Comparison of ENCODE assay signal across 10 cellular contexts in the genomic region with DNA sequence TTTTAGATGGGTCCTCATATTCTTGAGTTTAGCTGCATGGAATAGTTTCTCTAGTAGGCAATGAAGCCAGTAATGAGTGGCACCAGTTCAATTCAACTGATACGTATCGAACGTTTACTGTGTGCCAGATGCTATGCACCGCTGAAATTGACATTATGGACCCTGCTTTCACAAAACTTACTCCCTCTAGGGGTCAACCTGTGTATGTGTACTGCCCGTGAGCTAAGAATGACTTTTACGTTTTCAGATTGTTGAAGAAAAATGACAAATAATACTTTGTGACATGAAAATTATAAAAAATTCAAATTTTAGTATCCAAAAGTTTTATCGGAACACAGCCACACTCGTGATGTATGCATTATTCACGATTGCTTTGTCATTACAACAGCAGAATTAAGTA.
DNase-seq lines count a peak whose midpoint lies in the region; ATAC-seq, FAIRE-seq and TF ChIP-seq lines count a peak whose summit lies in the region.
"Had no signal": no experiment of that assay in that cellular context is flagged by ENCODE, and none has a peak within 500 bp of the region (broad histone marks: within the 10 kb centered on the region; RNA-seq: fewer than 3 reads in every experiment).

No MANE protein-coding gene starts in this region.

- no TSS peak for BruUV-seq in K562 (replicated peaks; lab: Mats Ljungman, UMichigan)

- TF ChIP-seq CTCF in DND-41 (IDR thresholded peaks at IDR 0.05; ENCODE audit: borderline replicate concordance, extremely low read depth, low read length, poor library complexity, severe bottlenecking) = peak; percentile 63
- TF ChIP-seq CTCF in K562 (IDR thresholded peaks at IDR 0.05 in 2 of 3, conservative IDR thresholded peaks at IDR 0.05 in 1 of 3; ENCODE audit: insufficient read depth in 2 of 3, low read depth in 1 of 3, low read length in 3 of 3) = peak; percentile 39 to 55 (median 46); a peak in 4 of 6 replicates
- TF ChIP-seq CTCF in kidney (IDR thresholded peaks at IDR 0.05; ENCODE audit: borderline replicate concordance, extremely low read depth, insufficient read depth) = no peak

- TF ChIP-seq EP300 in Ishikawa (IDR thresholded peaks at IDR 0.05; ENCODE audit: borderline replicate concordance) (no peak), K562 (IDR thresholded peaks at IDR 0.05; ENCODE audit: low read length) (no peak)

- WGBS in K562 (ENCODE audit: insufficient coverage, low coverage, missing lambda C conversion rate) = 48% methylated on average over 9 of the region's 9 CpGs
- WGBS in mesendoderm (ENCODE audit: extremely low coverage, insufficient coverage, low lambda C conversion rate) = no CpG with 5 or more reads among the region's 9 CpGs

- TF ChIP-seq RAD21 in Ishikawa (IDR thresholded peaks at IDR 0.05; ENCODE audit: low read depth) = peak; percentile 19; the same call in 1 of the 2 replicates
- no peak for TF ChIP-seq RAD21 in K562 (CRISPR knock-in tag; conservative IDR thresholded peaks at IDR 0.05 in 1 of 2, IDR thresholded peaks at IDR 0.05 in 1 of 2)

- H2AFZ ChIP-seq in DND-41 (ENCODE audit: low read depth, low read length) (no peak overlapping the region), K562 (ENCODE audit: low read depth, low read length) (no peak overlapping the region)

- H4K5ac ChIP-seq in mesendoderm (ENCODE audit: low read length) = no peak overlapping the region

- no peaks in the 10 kb centered on the region for H3K9me3 ChIP-seq in DND-41 (ENCODE audit: insufficient read depth, low read length, severe bottlenecking)
- no peaks in the 10 kb centered on the region for H3K9me3 ChIP-seq in K562 (replicated peaks; ENCODE audit: control insufficient read depth, insufficient read depth, low read depth, low read length)
- H3K9me3 ChIP-seq in kidney (ENCODE audit: control insufficient read depth in 1 of 2, low read length in 2 of 2) = no peaks in the 10 kb centered on the region

- H3K27me3 ChIP-seq in DND-41 (ENCODE audit: insufficient read depth, low read length, poor library complexity) (no peaks in the 10 kb centered on the region), K562 (ENCODE audit: control insufficient read depth in 2 of 2, insufficient read depth in 2 of 2, low read length in 2 of 2) (no peaks in the 10 kb centered on the region), mesendoderm (ENCODE audit: insufficient read depth, low read length, poor library complexity) (no peaks in the 10 kb centered on the region)

- DNase-seq in DND-41 = no peak
- DNase-seq in K562 (ENCODE audit: extremely low read depth in 1 of 4, low spot score in 3 of 4) = peak; percentile 20 to 39 (median 30)
- DNase-seq in mesendoderm = peak; percentile 39
- no peak for DNase-seq in NCI-H446 treated with DMSO at 0.1 percent for 48 hours (lab: John Stamatoyannopoulos, UW)
- no peak for DNase-seq in SW 1271 (lab: John Stamatoyannopoulos, UW)
- DNase-seq in kidney = no peak
- DNase-seq: natural killer cell, T-helper 17 cell had no signal

- H2BK5ac ChIP-seq in mesendoderm (ENCODE audit: low read length) = no peak overlapping the region

- H3K23ac ChIP-seq in mesendoderm (ENCODE audit: low read length) = no peak overlapping the region

- peaks cover 4% of the 10 kb centered on the region; the same call in 1 of the 2 replicates for H3K36me3 ChIP-seq in DND-41 (ENCODE audit: insufficient read depth, low read length)
- no peaks in the 10 kb centered on the region for H3K36me3 ChIP-seq in K562 (ENCODE audit: control insufficient read depth, insufficient read depth, low read length)
- no peaks in the 10 kb centered on the region for H3K36me3 ChIP-seq in mesendoderm (ENCODE audit: control insufficient read depth, insufficient read depth, low read length)
- no peaks in the 10 kb centered on the region for H3K36me3 ChIP-seq in kidney (ENCODE audit: control insufficient read depth in 1 of 2, insufficient read depth in 2 of 2, low read length in 2 of 2)

- TF ChIP-seq POLR2A in K562 (conservative IDR thresholded peaks at IDR 0.05) = no peak

- CTCF ChIA-PET in K562 (lab: Yijun Ruan, JAX; ENCODE audit: low intra/inter-chr PET ratio) = no interaction called here

- no peak overlapping the region for H3K56ac ChIP-seq in mesendoderm (ENCODE audit: low read length)

- no peaks in the 10 kb centered on the region for H3K9me1 ChIP-seq in K562 (ENCODE audit: control insufficient read depth, insufficient read depth, low read length)

- POLR2A ChIA-PET in K562 (lab: Yijun Ruan, JAX) = no interaction called here

- H3K79me1 ChIP-seq in mesendoderm (ENCODE audit: low read length) = peaks cover 2% of the 10 kb centered on the region

- H3K9ac ChIP-seq in DND-41 (ENCODE audit: low read depth, low read length) = no peak overlapping the region
- no peak overlapping the region for H3K9ac ChIP-seq in K562 (ENCODE audit: insufficient read depth in 1 of 2, low read depth in 2 of 2, low read length in 2 of 2)
- H3K9ac ChIP-seq in mesendoderm (ENCODE audit: low read length) = no peak overlapping the region
- no peak overlapping the region for H3K9ac ChIP-seq in kidney (ENCODE audit: low read length in 2 of 2)

- in situ Hi-C loops in K562 (cut with MboI) = no loop called here

- H3K4ac ChIP-seq in mesendoderm (ENCODE audit: low read depth, low read length) = no peak overlapping the region

- no peak overlapping the region for H2BK15ac ChIP-seq in mesendoderm (replicated peaks; ENCODE audit: low read depth)

- H4K8ac ChIP-seq in mesendoderm (ENCODE audit: low read depth, low read length) = no peak overlapping the region

- no peak overlapping the region for H2AK5ac ChIP-seq in mesendoderm (ENCODE audit: low read length)

- H4K20me1 ChIP-seq in DND-41 (ENCODE audit: insufficient read depth, low read length) = no peaks in the 10 kb centered on the region
- no peaks in the 10 kb centered on the region for H4K20me1 ChIP-seq in K562 (replicated peaks; ENCODE audit: control insufficient read depth, insufficient read depth, low read length)

- H3K79me2 ChIP-seq in DND-41 (ENCODE audit: insufficient read depth, low read length) (no peaks in the 10 kb centered on the region), K562 (ENCODE audit: control insufficient read depth, insufficient read depth, low read length) (no peaks in the 10 kb centered on the region), mesendoderm (ENCODE audit: control insufficient read depth, insufficient read depth, low read length) (no peaks in the 10 kb centered on the region)

- ATAC-seq in DND-41 (ENCODE audit: insufficient read depth, low read depth) = peak; percentile 53; the same call in 1 of the 3 replicates
- ATAC-seq in K562 = peak; percentile 88
- ATAC-seq in GM21360 (IDR thresholded peaks at IDR 0.05; ENCODE audit: unreplicated experiment) = no peak
- ATAC-seq: natural killer cell, T-helper 17 cell had no signal

- H3K18ac ChIP-seq in mesendoderm (ENCODE audit: low read length) = no peak overlapping the region

- H3K4me3 ChIP-seq in DND-41 (ENCODE audit: low read depth in 1 of 2, low read length in 2 of 2) (no peak overlapping the region), K562 (no peak overlapping the region), mesendoderm (ENCODE audit: low read length) (no peak overlapping the region), kidney (ENCODE audit: low read length in 2 of 2) (no peak overlapping the region)

- no peak overlapping the region for H3K4me2 ChIP-seq in DND-41 (ENCODE audit: insufficient read depth, low read length)
- no peak overlapping the region for H3K4me2 ChIP-seq in K562 (ENCODE audit: insufficient read depth, low read length)
- no peak overlapping the region for H3K4me2 ChIP-seq in mesendoderm (ENCODE audit: low read length)

- intact Hi-C loops in K562 (cut with micrococcal nuclease) (no loop called here), kidney (cut with DNase I) (no loop called here)

- H3K27ac ChIP-seq in DND-41 (ENCODE audit: low read length) (no peak overlapping the region), K562 (ENCODE audit: extremely low read depth, low read depth, low read length) (no peak overlapping the region), mesendoderm (ENCODE audit: low read depth, low read length) (no peak overlapping the region), kidney (ENCODE audit: low read depth in 2 of 2, low read length in 2 of 2) (no peak overlapping the region)

- H2BK120ac ChIP-seq in mesendoderm (ENCODE audit: low read depth, low read length) = no peak overlapping the region

- H3K4me1 ChIP-seq in DND-41 (ENCODE audit: insufficient read depth, low read length) = no peaks in the 10 kb centered on the region
- no peaks in the 10 kb centered on the region for H3K4me1 ChIP-seq in K562 (replicated peaks in 1 of 2; ENCODE audit: control insufficient read depth in 2 of 2, insufficient read depth in 2 of 2, low read length in 2 of 2)
- no peaks in the 10 kb centered on the region for H3K4me1 ChIP-seq in mesendoderm (ENCODE audit: control insufficient read depth, low read depth, low read length)
- no peaks in the 10 kb centered on the region for H3K4me1 ChIP-seq in kidney (ENCODE audit: control insufficient read depth in 1 of 2, insufficient read depth in 1 of 2, low read depth in 1 of 2, low read length in 2 of 2)

- peak; percentile 85 for FAIRE-seq in K562 (lab: Jason Lieb, UNC)
- no peak for FAIRE-seq in kidney (lab: Jason Lieb, UNC)

TF ChIP-seq in Ishikawa, 13 proteins besides CTCF, POLR2A, EP300 and RAD21 (continues in another document):
- no peak for TF ChIP-seq CREB1 (IDR thresholded peaks at IDR 0.05; ENCODE audit: low read depth)
- TF ChIP-seq TEAD4 (IDR thresholded peaks at IDR 0.05) = no peak
- TF ChIP-seq YY1 (IDR thresholded peaks at IDR 0.05; ENCODE audit: low read depth) = no peak
- TF ChIP-seq, protein P1, sequence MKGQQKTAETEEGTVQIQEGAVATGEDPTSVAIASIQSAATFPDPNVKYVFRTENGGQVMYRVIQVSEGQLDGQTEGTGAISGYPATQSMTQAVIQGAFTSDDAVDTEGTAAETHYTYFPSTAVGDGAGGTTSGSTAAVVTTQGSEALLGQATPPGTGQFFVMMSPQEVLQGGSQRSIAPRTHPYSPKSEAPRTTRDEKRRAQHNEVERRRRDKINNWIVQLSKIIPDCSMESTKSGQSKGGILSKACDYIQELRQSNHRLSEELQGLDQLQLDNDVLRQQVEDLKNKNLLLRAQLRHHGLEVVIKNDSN (IDR thresholded peaks at IDR 0.05) = no peak

TF ChIP-seq in K562, 482 proteins besides CTCF, POLR2A, EP300 and RAD21 (continues in another document):
- TF ChIP-seq CREB1 (IDR thresholded peaks at IDR 0.05) (no peak), CREB1 (CRISPR knock-in tag; IDR thresholded peaks at IDR 0.05) (no peak), RBM14 (IDR thresholded peaks at IDR 0.05; ENCODE audit: borderline replicate concordance, insufficient read depth, low read depth, low read length) (no peak)

Comparison
In these comparisons a context has a peak if more than half of its experiments do, and no peak if none do; other contexts are left out.
1. DNase-seq: peak in K562 (4 of 4) and mesendoderm (single experiment); none in DND-41 (single experiment), NCI-H446 treated with DMSO at 0.1 percent for 48 hours (single experiment), SW 1271 (0 of 2) and kidney (single experiment).